ENCODE assay signal across 10 cellular contexts in genomic region chr7:47937711-47938573, GRCh38. TPM values are rescaled to one million over a fixed set of nuclear protein-coding genes. Genes with fewer than 3 reads are reported as not detected.
DNase-seq lines count a peak whose midpoint lies in the region; ATAC-seq lines count a peak whose summit lies in the region.
"Had no signal": no experiment of that assay in that cellular context is flagged by ENCODE, and none has a peak within 500 bp of the region (broad histone marks: within the 10 kb centered on the region; RNA-seq: fewer than 3 reads in every experiment).

No MANE protein-coding gene starts in this region.

- H2BK12ac ChIP-seq in neuronal stem cell (ENCODE audit: low read length): no peak overlapping the region

- H3K4ac ChIP-seq in neuronal stem cell (ENCODE audit: low read length): no peak overlapping the region

- H3K4me3 ChIP-seq in neuronal stem cell (ENCODE audit: low read length in 2 of 2): no peak overlapping the region

- peak overlapping the region; percentile 9 for H2BK15ac ChIP-seq in neuronal stem cell (ENCODE audit: low read length)

- H3K27ac ChIP-seq in neuronal stem cell (replicated peaks; ENCODE audit: low read length): no peak overlapping the region

- H4K91ac ChIP-seq in neuronal stem cell (ENCODE audit: low read depth, low read length, poor library complexity): no peak overlapping the region

- H2AFZ ChIP-seq in neuronal stem cell (ENCODE audit: low read length): no peak overlapping the region

- no peaks in the 10 kb centered on the region for H3K36me3 ChIP-seq in neuronal stem cell (replicated peaks in 1 of 2; ENCODE audit: control insufficient read depth in 2 of 2, insufficient read depth in 2 of 2, low read length in 2 of 2)

- H2AK5ac ChIP-seq in neuronal stem cell (ENCODE audit: low read depth, low read length): peak overlapping the region; percentile 69

- no peak overlapping the region for H2BK120ac ChIP-seq in neuronal stem cell (ENCODE audit: low read depth, low read length)

- H3K4me1 ChIP-seq in neuronal stem cell (ENCODE audit: control insufficient read depth in 2 of 2, insufficient read depth in 1 of 2, low read depth in 1 of 2, low read length in 2 of 2): peaks cover 17 to 21% of the 10 kb centered on the region in 2 donors

- H3K18ac ChIP-seq in neuronal stem cell (ENCODE audit: low read length): peak overlapping the region; percentile 73

- DNase-seq in activated T-cell treated with anti-CD3 and anti-CD28 coated beads, Interleukin-2, amount 50 U/mL, for 72 hours: no peak
- no peak for DNase-seq in activated T-cell treated with anti-CD3 and anti-CD28 coated beads, Interleukin-2, amount 50 U/mL, for 48 hours
- DNase-seq in neuronal stem cell (ENCODE audit: low spot score) (no peak), COR-L47 (lab: John Stamatoyannopoulos, UW) (no peak), DMS53 treated with DMSO at 0.1 percent for 48 hours (lab: John Stamatoyannopoulos, UW; ENCODE audit: unreplicated experiment) (no peak), NCI-H1048 (lab: John Stamatoyannopoulos, UW) (no peak)
- DNase-seq: NCI-H2171 had no signal

- H3K27me3 ChIP-seq in neuronal stem cell (ENCODE audit: control insufficient read depth in 3 of 3, insufficient read depth in 3 of 3, low read depth in 1 of 3, low read length in 3 of 3): peaks cover 0 to 13% (median 0%) of the 10 kb centered on the region in 3 experiments

- H3K9me3 Mint-ChIP-seq in activated T-cell treated with anti-CD3 and anti-CD28 coated beads, Interleukin-2, amount 50 U/mL, for 72 hours: no peaks in the 10 kb centered on the region

- peak overlapping the region; percentile 47 for H3K9ac ChIP-seq in neuronal stem cell (ENCODE audit: low read depth, low read length, poor library complexity)

- ATAC-seq in activated T-cell treated with anti-CD3 and anti-CD28 coated beads, Interleukin-2, amount 50 U/mL, for 72 hours (replicated peaks in 1 of 2): no peak
- peak; percentile 52 for ATAC-seq in GM21786 (IDR thresholded peaks at IDR 0.05; ENCODE audit: unreplicated experiment)
- ATAC-seq in HG03460 (IDR thresholded peaks at IDR 0.05; ENCODE audit: unreplicated experiment): peak; percentile 55
- ATAC-seq: HCT116 had no signal

- no CpG with 5 or more reads among the region's 11 CpGs for WGBS in neuronal stem cell (ENCODE audit: extremely low coverage in 2 of 2, insufficient read length in 2 of 2, insufficient replicate concordance in 1 of 2), 2 donors

- no peaks in the 10 kb centered on the region for H3K36me3 Mint-ChIP-seq in activated T-cell treated with anti-CD3 and anti-CD28 coated beads, Interleukin-2, amount 50 U/mL, for 72 hours (ENCODE audit: insufficient read depth in 2 of 2)

- H3K27me3 Mint-ChIP-seq in activated T-cell treated with anti-CD3 and anti-CD28 coated beads, Interleukin-2, amount 50 U/mL, for 72 hours (ENCODE audit: low read depth): no peaks in the 10 kb centered on the region

- H4K8ac ChIP-seq in neuronal stem cell (ENCODE audit: low read depth, low read length): no peak overlapping the region

- peaks cover 9% of the 10 kb centered on the region for H3K4me1 Mint-ChIP-seq in activated T-cell treated with anti-CD3 and anti-CD28 coated beads, Interleukin-2, amount 50 U/mL, for 72 hours (ENCODE audit: low read depth)

- H3K14ac ChIP-seq in neuronal stem cell (ENCODE audit: low read length): no peak overlapping the region

- no peak overlapping the region for H3K23ac ChIP-seq in neuronal stem cell (ENCODE audit: low read depth, low read length, poor library complexity)

- H3K9me3 ChIP-seq in neuronal stem cell (replicated peaks in 1 of 2; ENCODE audit: control insufficient read depth in 2 of 2, insufficient read depth in 1 of 2, low read depth in 1 of 2, low read length in 2 of 2): no peaks in the 10 kb centered on the region

- no peak overlapping the region for H3K4me2 ChIP-seq in neuronal stem cell (ENCODE audit: insufficient read depth, low read length, poor library complexity, severe bottlenecking)

- no peak overlapping the region for H2BK5ac ChIP-seq in neuronal stem cell (ENCODE audit: low read length)

- peak overlapping the region; percentile 2 for H3K27ac Mint-ChIP-seq in activated T-cell treated with anti-CD3 and anti-CD28 coated beads, Interleukin-2, amount 50 U/mL, for 72 hours

- H3K79me1 ChIP-seq in neuronal stem cell (ENCODE audit: low read depth, low read length): no peaks in the 10 kb centered on the region

- H3K4me3 Mint-ChIP-seq in activated T-cell treated with anti-CD3 and anti-CD28 coated beads, Interleukin-2, amount 50 U/mL, for 72 hours: peak overlapping the region in 1 of 2 donors; percentile 50

RNA-seq across cellular contexts. Expression of gene PKD1L1, which starts 10.3 kb away (rescaled TPM):
- total RNA-seq in activated T-cell treated with anti-CD3 and anti-CD28 coated beads, Interleukin-2, amount 50 U/mL, for 72 hours: under 1 TPM; 0.10 to 0.35 TPM
- 0.03 TPM for polyA plus RNA-seq in neuronal stem cell (2013, experiment 1 of 2)
- 0.03 TPM for polyA plus RNA-seq in neuronal stem cell (2013, experiment 2 of 2)

RNA-seq across cellular contexts. Expression of gene HUS1, which starts 41.5 kb away (rescaled TPM):
- total RNA-seq in activated T-cell treated with anti-CD3 and anti-CD28 coated beads, Interleukin-2, amount 50 U/mL, for 72 hours: 10 to 100 TPM; 38.3 to 41.1 TPM
- 14.8 TPM for polyA plus RNA-seq in neuronal stem cell (2013, experiment 1 of 2)
- polyA plus RNA-seq in neuronal stem cell (2013, experiment 2 of 2): 15.8 TPM

Comparison
In these comparisons a context has a peak if more than half of its experiments do, and no peak if none do; other contexts are left out.
1. ATAC-seq: peak in GM21786 (single experiment) and HG03460 (single experiment); none in activated T-cell treated with anti-CD3 and anti-CD28 coated beads, Interleukin-2, amount 50 U/mL, for 72 hours (0 of 2).